In the genomic region with DNA sequence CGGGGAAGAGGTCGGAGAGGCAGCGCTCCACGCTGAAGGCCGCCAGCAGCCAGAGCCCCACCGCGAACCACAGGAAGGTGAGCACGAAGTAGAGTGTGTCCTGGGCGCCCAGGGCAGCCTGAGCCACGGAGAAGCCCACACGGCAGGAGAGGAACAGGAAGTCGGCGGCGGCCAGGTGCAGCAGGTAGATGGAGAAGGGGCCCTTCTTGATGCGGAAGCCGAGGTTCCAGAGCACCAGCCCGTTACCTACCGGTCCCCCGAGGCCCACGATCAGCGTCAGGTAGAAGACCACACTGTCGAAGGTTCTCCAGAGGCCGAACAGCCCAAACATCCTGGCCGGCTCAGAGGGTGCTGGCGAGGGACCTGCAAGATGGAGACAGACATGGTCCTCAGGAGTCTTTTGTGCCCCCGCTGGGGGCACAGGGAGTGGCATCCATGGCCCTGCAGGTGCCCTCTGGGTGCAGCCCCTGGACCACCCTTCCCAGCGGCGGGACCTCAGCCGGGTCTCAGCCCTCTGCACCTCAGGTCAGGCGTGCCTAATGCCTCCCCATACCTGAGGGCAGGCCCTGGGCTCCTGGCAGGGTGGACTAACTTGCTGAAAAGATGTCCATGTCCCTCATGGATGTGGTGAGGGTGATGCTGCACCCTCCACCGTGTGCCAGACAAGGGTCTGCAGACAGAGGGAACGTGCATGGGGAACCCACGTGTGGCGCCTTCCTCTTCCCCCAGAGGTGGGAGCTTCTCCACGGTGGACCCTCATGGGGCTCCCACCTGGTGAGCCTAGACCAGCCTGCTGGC, we compare ENCODE assay signal across 2 cellular contexts.
TF ChIP-seq lines count a peak whose summit lies in the region.

A gene with protein sequence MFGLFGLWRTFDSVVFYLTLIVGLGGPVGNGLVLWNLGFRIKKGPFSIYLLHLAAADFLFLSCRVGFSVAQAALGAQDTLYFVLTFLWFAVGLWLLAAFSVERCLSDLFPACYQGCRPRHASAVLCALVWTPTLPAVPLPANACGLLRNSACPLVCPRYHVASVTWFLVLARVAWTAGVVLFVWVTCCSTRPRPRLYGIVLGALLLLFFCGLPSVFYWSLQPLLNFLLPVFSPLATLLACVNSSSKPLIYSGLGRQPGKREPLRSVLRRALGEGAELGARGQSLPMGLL (minus strand): TSS at position 331 of the 798 bp plus-strand sequence. CDS start 0 bp downstream, at position 331.

TF ChIP-seq in SK-N-SH, 30 proteins besides CTCF, POLR2A, EP300 and RAD21 (continued from another document):
- TF ChIP-seq, protein P1, sequence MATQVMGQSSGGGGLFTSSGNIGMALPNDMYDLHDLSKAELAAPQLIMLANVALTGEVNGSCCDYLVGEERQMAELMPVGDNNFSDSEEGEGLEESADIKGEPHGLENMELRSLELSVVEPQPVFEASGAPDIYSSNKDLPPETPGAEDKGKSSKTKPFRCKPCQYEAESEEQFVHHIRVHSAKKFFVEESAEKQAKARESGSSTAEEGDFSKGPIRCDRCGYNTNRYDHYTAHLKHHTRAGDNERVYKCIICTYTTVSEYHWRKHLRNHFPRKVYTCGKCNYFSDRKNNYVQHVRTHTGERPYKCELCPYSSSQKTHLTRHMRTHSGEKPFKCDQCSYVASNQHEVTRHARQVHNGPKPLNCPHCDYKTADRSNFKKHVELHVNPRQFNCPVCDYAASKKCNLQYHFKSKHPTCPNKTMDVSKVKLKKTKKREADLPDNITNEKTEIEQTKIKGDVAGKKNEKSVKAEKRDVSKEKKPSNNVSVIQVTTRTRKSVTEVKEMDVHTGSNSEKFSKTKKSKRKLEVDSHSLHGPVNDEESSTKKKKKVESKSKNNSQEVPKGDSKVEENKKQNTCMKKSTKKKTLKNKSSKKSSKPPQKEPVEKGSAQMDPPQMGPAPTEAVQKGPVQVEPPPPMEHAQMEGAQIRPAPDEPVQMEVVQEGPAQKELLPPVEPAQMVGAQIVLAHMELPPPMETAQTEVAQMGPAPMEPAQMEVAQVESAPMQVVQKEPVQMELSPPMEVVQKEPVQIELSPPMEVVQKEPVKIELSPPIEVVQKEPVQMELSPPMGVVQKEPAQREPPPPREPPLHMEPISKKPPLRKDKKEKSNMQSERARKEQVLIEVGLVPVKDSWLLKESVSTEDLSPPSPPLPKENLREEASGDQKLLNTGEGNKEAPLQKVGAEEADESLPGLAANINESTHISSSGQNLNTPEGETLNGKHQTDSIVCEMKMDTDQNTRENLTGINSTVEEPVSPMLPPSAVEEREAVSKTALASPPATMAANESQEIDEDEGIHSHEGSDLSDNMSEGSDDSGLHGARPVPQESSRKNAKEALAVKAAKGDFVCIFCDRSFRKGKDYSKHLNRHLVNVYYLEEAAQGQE (IDR thresholded peaks at IDR 0.05; ENCODE audit: low read depth, low read length) = no peak

TF ChIP-seq in SK-N-SH treated with all-trans-retinoic acid at 6 μM for 48 hours, 23 proteins besides CTCF, POLR2A, EP300 and RAD21 (continued from another document):
- no peak for TF ChIP-seq ZC3H10 (CRISPR knock-in tag; IDR thresholded peaks at IDR 0.05)
- no peak for TF ChIP-seq ZNF8 (CRISPR knock-in tag; IDR thresholded peaks at IDR 0.05)
- no peak for TF ChIP-seq ISL1 (CRISPR knock-in tag; IDR thresholded peaks at IDR 0.05)
- no peak for TF ChIP-seq PPARA (CRISPR knock-in tag; IDR thresholded peaks at IDR 0.05; ENCODE audit: borderline replicate concordance)
- no peak for TF ChIP-seq SNAI2 (CRISPR knock-in tag; IDR thresholded peaks at IDR 0.05)
- no peak for TF ChIP-seq ESRRG (CRISPR knock-in tag; IDR thresholded peaks at IDR 0.05)
- TF ChIP-seq ZNF565 (CRISPR knock-in tag; conservative IDR thresholded peaks at IDR 0.05; ENCODE audit: low read depth) = no peak
- TF ChIP-seq, protein P2, sequence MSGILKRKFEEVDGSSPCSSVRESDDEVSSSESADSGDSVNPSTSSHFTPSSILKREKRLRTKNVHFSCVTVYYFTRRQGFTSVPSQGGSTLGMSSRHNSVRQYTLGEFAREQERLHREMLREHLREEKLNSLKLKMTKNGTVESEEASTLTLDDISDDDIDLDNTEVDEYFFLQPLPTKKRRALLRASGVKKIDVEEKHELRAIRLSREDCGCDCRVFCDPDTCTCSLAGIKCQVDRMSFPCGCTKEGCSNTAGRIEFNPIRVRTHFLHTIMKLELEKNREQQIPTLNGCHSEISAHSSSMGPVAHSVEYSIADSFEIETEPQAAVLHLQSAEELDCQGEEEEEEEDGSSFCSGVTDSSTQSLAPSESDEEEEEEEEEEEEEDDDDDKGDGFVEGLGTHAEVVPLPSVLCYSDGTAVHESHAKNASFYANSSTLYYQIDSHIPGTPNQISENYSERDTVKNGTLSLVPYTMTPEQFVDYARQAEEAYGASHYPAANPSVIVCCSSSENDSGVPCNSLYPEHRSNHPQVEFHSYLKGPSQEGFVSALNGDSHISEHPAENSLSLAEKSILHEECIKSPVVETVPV (CRISPR knock-in tag; IDR thresholded peaks at IDR 0.05) = no peak
- TF ChIP-seq, protein P3, sequence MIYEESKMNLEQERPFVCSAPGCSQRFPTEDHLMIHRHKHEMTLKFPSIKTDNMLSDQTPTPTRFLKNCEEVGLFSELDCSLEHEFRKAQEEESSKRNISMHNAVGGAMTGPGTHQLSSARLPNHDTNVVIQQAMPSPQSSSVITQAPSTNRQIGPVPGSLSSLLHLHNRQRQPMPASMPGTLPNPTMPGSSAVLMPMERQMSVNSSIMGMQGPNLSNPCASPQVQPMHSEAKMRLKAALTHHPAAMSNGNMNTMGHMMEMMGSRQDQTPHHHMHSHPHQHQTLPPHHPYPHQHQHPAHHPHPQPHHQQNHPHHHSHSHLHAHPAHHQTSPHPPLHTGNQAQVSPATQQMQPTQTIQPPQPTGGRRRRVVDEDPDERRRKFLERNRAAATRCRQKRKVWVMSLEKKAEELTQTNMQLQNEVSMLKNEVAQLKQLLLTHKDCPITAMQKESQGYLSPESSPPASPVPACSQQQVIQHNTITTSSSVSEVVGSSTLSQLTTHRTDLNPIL (CRISPR knock-in tag; IDR thresholded peaks at IDR 0.05; ENCODE audit: low read depth) = no peak
- TF ChIP-seq ZFP3 (CRISPR knock-in tag; IDR thresholded peaks at IDR 0.05) = no peak
- TF ChIP-seq, protein P4, sequence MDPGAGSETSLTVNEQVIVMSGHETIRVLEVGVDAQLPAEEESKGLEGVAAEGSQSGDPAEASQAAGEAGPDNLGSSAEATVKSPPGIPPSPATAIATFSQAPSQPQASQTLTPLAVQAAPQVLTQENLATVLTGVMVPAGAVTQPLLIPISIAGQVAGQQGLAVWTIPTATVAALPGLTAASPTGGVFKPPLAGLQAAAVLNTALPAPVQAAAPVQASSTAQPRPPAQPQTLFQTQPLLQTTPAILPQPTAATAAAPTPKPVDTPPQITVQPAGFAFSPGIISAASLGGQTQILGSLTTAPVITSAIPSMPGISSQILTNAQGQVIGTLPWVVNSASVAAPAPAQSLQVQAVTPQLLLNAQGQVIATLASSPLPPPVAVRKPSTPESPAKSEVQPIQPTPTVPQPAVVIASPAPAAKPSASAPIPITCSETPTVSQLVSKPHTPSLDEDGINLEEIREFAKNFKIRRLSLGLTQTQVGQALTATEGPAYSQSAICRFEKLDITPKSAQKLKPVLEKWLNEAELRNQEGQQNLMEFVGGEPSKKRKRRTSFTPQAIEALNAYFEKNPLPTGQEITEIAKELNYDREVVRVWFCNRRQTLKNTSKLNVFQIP (CRISPR knock-in tag; IDR thresholded peaks at IDR 0.05; ENCODE audit: borderline replicate concordance, low read depth) = no peak
- TF ChIP-seq, protein P5, sequence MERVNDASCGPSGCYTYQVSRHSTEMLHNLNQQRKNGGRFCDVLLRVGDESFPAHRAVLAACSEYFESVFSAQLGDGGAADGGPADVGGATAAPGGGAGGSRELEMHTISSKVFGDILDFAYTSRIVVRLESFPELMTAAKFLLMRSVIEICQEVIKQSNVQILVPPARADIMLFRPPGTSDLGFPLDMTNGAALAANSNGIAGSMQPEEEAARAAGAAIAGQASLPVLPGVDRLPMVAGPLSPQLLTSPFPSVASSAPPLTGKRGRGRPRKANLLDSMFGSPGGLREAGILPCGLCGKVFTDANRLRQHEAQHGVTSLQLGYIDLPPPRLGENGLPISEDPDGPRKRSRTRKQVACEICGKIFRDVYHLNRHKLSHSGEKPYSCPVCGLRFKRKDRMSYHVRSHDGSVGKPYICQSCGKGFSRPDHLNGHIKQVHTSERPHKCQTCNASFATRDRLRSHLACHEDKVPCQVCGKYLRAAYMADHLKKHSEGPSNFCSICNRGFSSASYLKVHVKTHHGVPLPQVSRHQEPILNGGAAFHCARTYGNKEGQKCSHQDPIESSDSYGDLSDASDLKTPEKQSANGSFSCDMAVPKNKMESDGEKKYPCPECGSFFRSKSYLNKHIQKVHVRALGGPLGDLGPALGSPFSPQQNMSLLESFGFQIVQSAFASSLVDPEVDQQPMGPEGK (CRISPR knock-in tag; IDR thresholded peaks at IDR 0.05; ENCODE audit: borderline replicate concordance) = no peak
- TF ChIP-seq OSR1 (CRISPR knock-in tag; IDR thresholded peaks at IDR 0.05) = no peak
- no peak for TF ChIP-seq RARB (CRISPR knock-in tag; IDR thresholded peaks at IDR 0.05)
- TF ChIP-seq GLIS3 (CRISPR knock-in tag; IDR thresholded peaks at IDR 0.05) = no peak
- TF ChIP-seq ZFP30 (CRISPR knock-in tag; IDR thresholded peaks at IDR 0.05) = no peak
- no peak for TF ChIP-seq BACH2 (CRISPR knock-in tag; IDR thresholded peaks at IDR 0.05; ENCODE audit: borderline replicate concordance)
- no peak for TF ChIP-seq TOX (CRISPR knock-in tag; IDR thresholded peaks at IDR 0.05; ENCODE audit: borderline replicate concordance)
